ENCODE assay signal across 2 cellular contexts in the genomic region with DNA sequence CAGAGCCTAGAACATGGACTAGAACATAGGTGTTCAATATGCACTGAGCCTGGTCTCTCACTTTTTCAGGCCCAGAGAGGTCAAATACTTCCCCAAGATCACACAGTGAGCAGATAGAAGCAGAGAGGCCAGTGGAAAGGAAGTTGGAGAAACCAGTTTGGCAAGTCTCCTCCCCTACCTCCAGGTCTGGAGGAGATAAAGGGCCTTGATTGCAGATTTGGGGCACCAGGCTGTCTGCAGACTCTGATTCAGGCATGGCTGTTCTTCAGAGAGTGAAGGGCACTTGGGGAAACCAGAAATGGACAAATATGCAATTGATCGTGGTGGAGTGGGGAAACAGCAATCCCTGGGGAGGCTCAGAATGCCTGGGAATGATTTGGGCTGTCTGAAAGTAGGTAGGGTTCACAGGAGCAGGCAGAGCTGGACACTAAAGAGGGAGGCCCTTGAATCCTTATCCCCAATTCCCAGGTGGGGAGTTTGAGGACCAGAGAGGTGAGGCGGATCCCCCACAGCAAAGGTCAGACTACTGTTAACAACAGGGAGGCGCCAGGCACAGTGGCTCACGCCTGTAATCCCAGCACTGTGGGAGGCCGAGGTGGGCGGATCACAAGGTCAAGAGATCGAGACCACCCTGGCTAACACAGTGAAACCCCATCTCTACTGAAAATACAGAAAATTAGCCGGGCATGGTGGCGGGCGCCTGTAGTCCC.
TF ChIP-seq lines count a peak whose summit lies in the region.

No MANE protein-coding gene starts in this region.

TF ChIP-seq in A549, 52 proteins besides CTCF, POLR2A, EP300 and RAD21:
- TF ChIP-seq ZNF302 (CRISPR knock-in tag; IDR thresholded peaks at IDR 0.05), result no peak
- TF ChIP-seq EHMT2 (IDR thresholded peaks at IDR 0.05; ENCODE audit: low read depth), result no peak
- TF ChIP-seq MYC (IDR thresholded peaks at IDR 0.05; ENCODE audit: borderline replicate concordance, low read length), result no peak
- TF ChIP-seq KDM1A (IDR thresholded peaks at IDR 0.05; ENCODE audit: low read depth), result no peak
- TF ChIP-seq, protein P1, sequence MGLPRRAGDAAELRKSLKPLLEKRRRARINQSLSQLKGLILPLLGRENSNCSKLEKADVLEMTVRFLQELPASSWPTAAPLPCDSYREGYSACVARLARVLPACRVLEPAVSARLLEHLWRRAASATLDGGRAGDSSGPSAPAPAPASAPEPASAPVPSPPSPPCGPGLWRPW (IDR thresholded peaks at IDR 0.05), result no peak

TF ChIP-seq in GM12878, 131 proteins besides CTCF, POLR2A, EP300 and RAD21:
- TF ChIP-seq MEF2A (IDR thresholded peaks at IDR 0.05; ENCODE audit: insufficient read depth, low read depth, low read length), result no peak
- no peak for TF ChIP-seq NBN (IDR thresholded peaks at IDR 0.05)
- TF ChIP-seq BCL11A (IDR thresholded peaks at IDR 0.05; ENCODE audit: low read depth, low read length), result no peak
- TF ChIP-seq BRCA1 (IDR thresholded peaks at IDR 0.05; ENCODE audit: low read depth, low read length), result no peak
- no peak for TF ChIP-seq SP1 (IDR thresholded peaks at IDR 0.05; ENCODE audit: low read depth, low read length)
- no peak for TF ChIP-seq CREB1 (IDR thresholded peaks at IDR 0.05; ENCODE audit: low read depth)
TF ChIP-seq in GM12878: peak in this region for 0.
